2 cellular contexts compared by ENCODE assay signal in the genomic region with DNA sequence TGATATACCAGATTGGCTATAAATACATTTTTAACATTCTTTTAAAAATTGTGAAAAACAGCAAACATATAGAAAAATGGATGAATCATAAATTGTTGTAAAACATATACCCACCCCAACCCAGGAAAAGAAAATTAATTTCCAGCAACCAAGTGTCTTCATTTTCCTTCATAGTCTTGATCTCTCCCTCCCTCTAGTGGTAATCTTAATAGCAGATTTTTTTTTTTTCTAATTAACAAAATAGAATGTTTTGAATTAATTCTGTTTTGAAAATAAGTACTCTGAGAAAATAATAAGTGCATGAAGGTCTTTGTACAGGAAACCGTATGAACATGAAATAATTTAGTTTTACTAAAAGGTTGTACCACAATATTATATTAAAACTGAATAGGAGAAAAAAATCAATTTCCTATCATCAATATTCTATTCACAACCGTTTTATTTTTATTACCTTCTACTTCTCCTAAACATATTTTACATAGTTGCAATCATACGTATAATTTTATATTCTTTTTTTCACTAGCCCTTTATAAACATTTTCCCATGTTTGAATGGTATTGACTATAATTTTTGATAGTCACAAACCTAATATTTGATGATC.
TF ChIP-seq lines count a peak whose summit lies in the region.

No MANE protein-coding gene starts in this region.

TF ChIP-seq in IMR-90, 13 proteins besides CTCF, POLR2A, EP300 and RAD21:
- TF ChIP-seq NFE2L2 (IDR thresholded peaks at IDR 0.05; ENCODE audit: low read depth, low read length) (no peak), SMC3 (IDR thresholded peaks at IDR 0.05; ENCODE audit: low read depth, low read length) (peak; percentile 30; the same call in 1 of the 2 replicates)
TF ChIP-seq in IMR-90: peak in this region for 1.

TF ChIP-seq in K562, 482 proteins besides CTCF, POLR2A, EP300 and RAD21:
- TF ChIP-seq POLR2H (tag; IDR thresholded peaks at IDR 0.05; ENCODE audit: low read depth) (peak; percentile 28; the same call in 1 of the 2 replicates), XRCC3 (IDR thresholded peaks at IDR 0.05) (no peak), ZNF384 (IDR thresholded peaks at IDR 0.05; ENCODE audit: low read depth, low read length) (peak; percentile 88), ARID2 (IDR thresholded peaks at IDR 0.05) (0 out of 2 replicates have a peak, but pooled peaks have one; percentile 24), CC2D1A (IDR thresholded peaks at IDR 0.05) (0 out of 2 replicates have a peak, but pooled peaks have one; percentile 24)
TF ChIP-seq in K562: peak in this region for 4.
